Comparison of ENCODE assay signal across 9 cellular contexts in genomic region chr5:139562847-139563246, GRCh38. TPM values are rescaled to one million over a fixed set of nuclear protein-coding genes. Genes with fewer than 3 reads are reported as not detected.
A peak's percentile ranks its signal among the peaks of the same experiment; 100 is the strongest.
DNase-seq lines count a peak whose midpoint lies in the region; ATAC-seq, FAIRE-seq and TF ChIP-seq lines count a peak whose summit lies in the region.
"Had no signal": no experiment of that assay in that cellular context is flagged by ENCODE, and none has a peak within 500 bp of the region (broad histone marks: within the 10 kb centered on the region; RNA-seq: fewer than 3 reads in every experiment).

No MANE protein-coding gene starts in this region.

- H3K9ac ChIP-seq in astrocyte (ENCODE audit: low read length), result peak overlapping the region; percentile 88

- no peak for TF ChIP-seq EP300 in upper lobe of left lung (IDR thresholded peaks at IDR 0.05)

- 24% methylated on average over 5 of the region's 5 CpGs for WGBS in upper lobe of left lung, 2 donors

- H3K27ac ChIP-seq in astrocyte (ENCODE audit: low read depth, low read length) (no peak overlapping the region), lower lobe of right lung (peak overlapping the region; percentile 96), upper lobe of left lung (peak overlapping the region in 3 of 4 donors; percentile 94 to 99 (median 98))

- intact Hi-C loops in lower lobe of right lung (cut with DNase I), result no loop called here

- H3K79me2 ChIP-seq in astrocyte (ENCODE audit: insufficient read depth, low read length), result peaks cover 62% of the 10 kb centered on the region

- H3K4me3 ChIP-seq in astrocyte (ENCODE audit: insufficient read depth, low read depth, low read length) (peak overlapping the region; percentile 85), lower lobe of right lung (peak overlapping the region; percentile 85), upper lobe of left lung (peak overlapping the region; percentile 44 to 91 (median 76))

- peaks cover 56% of the 10 kb centered on the region for H4K20me1 ChIP-seq in astrocyte (ENCODE audit: insufficient read depth, low read length)

- no peak for TF ChIP-seq POLR2A in upper lobe of left lung (IDR thresholded peaks at IDR 0.05)

- no peaks in the 10 kb centered on the region for H3K9me3 Mint-ChIP-seq in activated naive CD4-positive, alpha-beta T cell treated with anti-CD3 and anti-CD28 coated beads, Interleukin-2, amount 50 U/mL, for 24 hours
- H3K9me3 Mint-ChIP-seq in astrocyte (ENCODE audit: unreplicated experiment), result peaks cover 3% of the 10 kb centered on the region

- peaks cover 52% of the 10 kb centered on the region for H3K4me1 Mint-ChIP-seq in activated naive CD4-positive, alpha-beta T cell treated with anti-CD3 and anti-CD28 coated beads, Interleukin-2, amount 50 U/mL, for 24 hours
- peaks cover 13% of the 10 kb centered on the region for H3K4me1 Mint-ChIP-seq in astrocyte (ENCODE audit: low read depth, unreplicated experiment)

- ATAC-seq in lower lobe of right lung (no peak), upper lobe of left lung (ENCODE audit: low FRiP score in 2 of 2) (no peak)

- no peak for DNase-seq in activated naive CD4-positive, alpha-beta T cell treated with anti-CD3 and anti-CD28 coated beads, Interleukin-2, amount 50 U/mL, for 16 hours
- DNase-seq in astrocyte (ENCODE audit: low read depth) (no peak), lower lobe of right lung (no peak), upper lobe of left lung (no peak), NCI-H146 treated with DMSO at 0.1 percent for 48 hours (lab: John Stamatoyannopoulos, UW; ENCODE audit: unreplicated experiment) (no peak), NCI-H2081 treated with DMSO at 0.1 percent for 48 hours (lab: John Stamatoyannopoulos, UW) (no peak)
- DNase-seq in stimulated activated CD4-positive, alpha-beta T cell treated with anti-CD3 and anti-CD28 coated beads, Interleukin-15, amount 100 ng/mL, for 24 hours, result no peak
- DNase-seq: NCI-H446 treated with DMSO at 0.1 percent for 48 hours had no signal

- H3K36me3 ChIP-seq in astrocyte (ENCODE audit: insufficient read depth, low read length) (peaks cover 3% of the 10 kb centered on the region), lower lobe of right lung (no peaks in the 10 kb centered on the region), upper lobe of left lung (peaks cover 0 to 8% (median 0%) of the 10 kb centered on the region in 4 donors)

- H3K27me3 ChIP-seq in astrocyte (ENCODE audit: insufficient read depth, low read length) (no peaks in the 10 kb centered on the region), lower lobe of right lung (ENCODE audit: low read depth) (no peaks in the 10 kb centered on the region), upper lobe of left lung (no peaks in the 10 kb centered on the region)

- TF ChIP-seq CTCF in astrocyte (IDR thresholded peaks at IDR 0.05; ENCODE audit: insufficient read depth, low read depth, low read length), result no peak
- TF ChIP-seq CTCF in lower lobe of right lung (IDR thresholded peaks at IDR 0.05), result no peak
- TF ChIP-seq CTCF in upper lobe of left lung (IDR thresholded peaks at IDR 0.05), result no peak

- no peak overlapping the region for H2AFZ ChIP-seq in astrocyte (ENCODE audit: low read depth, low read length)

- peaks cover 8% of the 10 kb centered on the region for H3K36me3 Mint-ChIP-seq in activated naive CD4-positive, alpha-beta T cell treated with anti-CD3 and anti-CD28 coated beads, Interleukin-2, amount 50 U/mL, for 24 hours
- peaks cover 2% of the 10 kb centered on the region for H3K36me3 Mint-ChIP-seq in astrocyte (ENCODE audit: low read depth, unreplicated experiment)

- peak overlapping the region; percentile 97 for H3K4me3 Mint-ChIP-seq in activated naive CD4-positive, alpha-beta T cell treated with anti-CD3 and anti-CD28 coated beads, Interleukin-2, amount 50 U/mL, for 24 hours
- H3K4me3 Mint-ChIP-seq in astrocyte (ENCODE audit: unreplicated experiment), result peak overlapping the region; percentile 97

- H3K27me3 Mint-ChIP-seq in activated naive CD4-positive, alpha-beta T cell treated with anti-CD3 and anti-CD28 coated beads, Interleukin-2, amount 50 U/mL, for 24 hours, result no peaks in the 10 kb centered on the region
- H3K27me3 Mint-ChIP-seq in astrocyte (ENCODE audit: low read depth, unreplicated experiment), result no peaks in the 10 kb centered on the region

- H3K4me1 ChIP-seq in astrocyte (ENCODE audit: insufficient read depth, low read length), result peaks cover 21% of the 10 kb centered on the region
- peaks cover 58% of the 10 kb centered on the region for H3K4me1 ChIP-seq in lower lobe of right lung
- peaks cover 43 to 63% (median 53%) of the 10 kb centered on the region in 4 donors for H3K4me1 ChIP-seq in upper lobe of left lung

- H3K4me2 ChIP-seq in astrocyte (ENCODE audit: low read length), result peak overlapping the region; percentile 89

- H3K27ac Mint-ChIP-seq in activated naive CD4-positive, alpha-beta T cell treated with anti-CD3 and anti-CD28 coated beads, Interleukin-2, amount 50 U/mL, for 24 hours, result peak overlapping the region; percentile 88
- H3K27ac Mint-ChIP-seq in astrocyte (ENCODE audit: unreplicated experiment), result peak overlapping the region; percentile 72

- FAIRE-seq in astrocyte (lab: Jason Lieb, UNC), result no peak

- H3K9me3 ChIP-seq in astrocyte (ENCODE audit: insufficient read depth, low read depth, low read length) (no peaks in the 10 kb centered on the region), lower lobe of right lung (no peaks in the 10 kb centered on the region), upper lobe of left lung (no peaks in the 10 kb centered on the region)

RNA-seq across cellular contexts. Expression of gene UBE2D2, which starts 1.7 kb away (rescaled TPM):
- total RNA-seq in astrocyte, result 161 and 169 TPM in 2 replicates
- 97.0 TPM for total RNA-seq in lower lobe of right lung
- total RNA-seq in upper lobe of left lung, result 100 to 1,000 TPM in 1 of 6 donors, 10 to 100 TPM in 5; 61.8 to 106 (median 86.7) TPM
